In genomic region chr12:122891661-122892525, GRCh38 we compare ENCODE assay signal across 8 cellular contexts. TPM values are rescaled to one million over a fixed set of nuclear protein-coding genes. Genes with fewer than 3 reads are reported as not detected.
DNase-seq lines count a peak whose midpoint lies in the region; ATAC-seq and TF ChIP-seq lines count a peak whose summit lies in the region.

No MANE protein-coding gene starts in this region.

- H3K4me3 Mint-ChIP-seq in activated naive CD8-positive, alpha-beta T cell treated with anti-CD3 and anti-CD28 coated beads for 36 hours = peak overlapping the region; percentile 7
- H3K4me3 Mint-ChIP-seq in activated naive CD8-positive, alpha-beta T cell treated with anti-CD3 and anti-CD28 coated beads, Interleukin-2, amount 50 U/mL, for 24 hours = no peak overlapping the region
- H3K4me3 Mint-ChIP-seq in type B pancreatic cell = peak overlapping the region; percentile 75
- H3K4me3 Mint-ChIP-seq in stimulated activated effector memory CD8-positive, alpha-beta T cell treated with anti-CD3 and anti-CD28 coated beads, Interleukin-12 subunit alpha, Interleukin-12 subunit beta, amount 100 ng/mL, for 72 hours = no peak overlapping the region

- H3K4me1 Mint-ChIP-seq in activated naive CD8-positive, alpha-beta T cell treated with anti-CD3 and anti-CD28 coated beads for 36 hours = peaks cover 89% of the 10 kb centered on the region
- H3K4me1 Mint-ChIP-seq in activated naive CD8-positive, alpha-beta T cell treated with anti-CD3 and anti-CD28 coated beads, Interleukin-2, amount 50 U/mL, for 24 hours = peaks cover 93% of the 10 kb centered on the region
- H3K4me1 Mint-ChIP-seq in type B pancreatic cell (ENCODE audit: unreplicated experiment) = peaks cover 58% of the 10 kb centered on the region
- peaks cover 91% of the 10 kb centered on the region for H3K4me1 Mint-ChIP-seq in stimulated activated effector memory CD8-positive, alpha-beta T cell treated with anti-CD3 and anti-CD28 coated beads, Interleukin-12 subunit alpha, Interleukin-12 subunit beta, amount 100 ng/mL, for 72 hours

- peaks cover 3% of the 10 kb centered on the region for H3K27me3 Mint-ChIP-seq in activated naive CD8-positive, alpha-beta T cell treated with anti-CD3 and anti-CD28 coated beads for 36 hours
- peaks cover 3% of the 10 kb centered on the region for H3K27me3 Mint-ChIP-seq in activated naive CD8-positive, alpha-beta T cell treated with anti-CD3 and anti-CD28 coated beads, Interleukin-2, amount 50 U/mL, for 24 hours
- H3K27me3 Mint-ChIP-seq in type B pancreatic cell = peaks cover 6% of the 10 kb centered on the region

- peak overlapping the region; percentile 63 to 66 for H3K27ac ChIP-seq in ascending aorta

- H3K9me3 Mint-ChIP-seq in activated naive CD8-positive, alpha-beta T cell treated with anti-CD3 and anti-CD28 coated beads for 36 hours = peaks cover 3% of the 10 kb centered on the region
- H3K9me3 Mint-ChIP-seq in activated naive CD8-positive, alpha-beta T cell treated with anti-CD3 and anti-CD28 coated beads, Interleukin-2, amount 50 U/mL, for 24 hours = peaks cover 6% of the 10 kb centered on the region
- H3K9me3 Mint-ChIP-seq in type B pancreatic cell = no peaks in the 10 kb centered on the region
- peaks cover 5% of the 10 kb centered on the region for H3K9me3 Mint-ChIP-seq in stimulated activated effector memory CD8-positive, alpha-beta T cell treated with anti-CD3 and anti-CD28 coated beads, Interleukin-12 subunit alpha, Interleukin-12 subunit beta, amount 100 ng/mL, for 72 hours

- no peak overlapping the region for H3K27ac Mint-ChIP-seq in activated naive CD8-positive, alpha-beta T cell treated with anti-CD3 and anti-CD28 coated beads for 36 hours
- no peak overlapping the region for H3K27ac Mint-ChIP-seq in activated naive CD8-positive, alpha-beta T cell treated with anti-CD3 and anti-CD28 coated beads, Interleukin-2, amount 50 U/mL, for 24 hours
- H3K27ac Mint-ChIP-seq in type B pancreatic cell = peak overlapping the region; percentile 99
- no peak overlapping the region for H3K27ac Mint-ChIP-seq in stimulated activated effector memory CD8-positive, alpha-beta T cell treated with anti-CD3 and anti-CD28 coated beads, Interleukin-12 subunit alpha, Interleukin-12 subunit beta, amount 100 ng/mL, for 72 hours

- no peaks in the 10 kb centered on the region for H3K27me3 ChIP-seq in ascending aorta

- no peak for DNase-seq in activated naive CD8-positive, alpha-beta T cell treated with anti-CD3 and anti-CD28 coated beads for 36 hours
- DNase-seq in activated naive CD8-positive, alpha-beta T cell treated with anti-CD3 and anti-CD28 coated beads, Interleukin-2, amount 50 U/mL, for 24 hours = no peak
- peak in 1 of 2 donors; percentile 66 for DNase-seq in ascending aorta (ENCODE audit: low spot score in 2 of 2)
- DNase-seq in kidney tubule cell (ENCODE audit: low spot score) = peak; percentile 42
- DNase-seq in type B pancreatic cell (ENCODE audit: extremely low spot score, unreplicated experiment) = no peak
- no peak for DNase-seq in stimulated activated effector memory CD8-positive, alpha-beta T cell treated with anti-CD3 and anti-CD28 coated beads, Interleukin-12 subunit alpha, Interleukin-12 subunit beta, amount 100 ng/mL, for 72 hours (ENCODE audit: low spot score in 2 of 2)
- no peak for DNase-seq in NCI-H187 (lab: John Stamatoyannopoulos, UW)
- DNase-seq in G401 (ENCODE audit: low spot score) = no peak

- H3K36me3 ChIP-seq in ascending aorta = no peaks in the 10 kb centered on the region

- H3K9me3 ChIP-seq in ascending aorta = no peaks in the 10 kb centered on the region

- no peak for TF ChIP-seq CTCF in ascending aorta (IDR thresholded peaks at IDR 0.05)
- TF ChIP-seq CTCF in type B pancreatic cell (conservative IDR thresholded peaks at IDR 0.05) = no peak

- peaks cover 7 to 63% of the 10 kb centered on the region in 2 donors for H3K4me1 ChIP-seq in ascending aorta

- intact Hi-C loops in ascending aorta (cut with DNase I) = no loop called here

- in situ Hi-C loops in G401 (cut with HindIII; ENCODE audit: low sequenced_read_pairs) = no loop called here

- H3K4me3 ChIP-seq in ascending aorta = peak overlapping the region; percentile 32 to 51

- no peak for ATAC-seq in activated naive CD8-positive, alpha-beta T cell treated with anti-CD3 and anti-CD28 coated beads, Interleukin-2, amount 50 U/mL, for 24 hours
- ATAC-seq in stimulated activated effector memory CD8-positive, alpha-beta T cell treated with anti-CD3 and anti-CD28 coated beads, Interleukin-12 subunit alpha, Interleukin-12 subunit beta, amount 100 ng/mL, for 72 hours = no peak

- peaks cover 47% of the 10 kb centered on the region for H3K36me3 Mint-ChIP-seq in activated naive CD8-positive, alpha-beta T cell treated with anti-CD3 and anti-CD28 coated beads for 36 hours
- peaks cover 9% of the 10 kb centered on the region for H3K36me3 Mint-ChIP-seq in activated naive CD8-positive, alpha-beta T cell treated with anti-CD3 and anti-CD28 coated beads, Interleukin-2, amount 50 U/mL, for 24 hours (ENCODE audit: low read depth)
- H3K36me3 Mint-ChIP-seq in type B pancreatic cell = peaks cover 10% of the 10 kb centered on the region
- peaks cover 46% of the 10 kb centered on the region for H3K36me3 Mint-ChIP-seq in stimulated activated effector memory CD8-positive, alpha-beta T cell treated with anti-CD3 and anti-CD28 coated beads, Interleukin-12 subunit alpha, Interleukin-12 subunit beta, amount 100 ng/mL, for 72 hours

RNA-seq across cellular contexts. Expression of gene VPS37B, which starts 4.0 kb away (rescaled TPM):
- total RNA-seq in activated naive CD8-positive, alpha-beta T cell treated with anti-CD3 and anti-CD28 coated beads for 36 hours = 10 to 100 TPM; 27.0 to 28.2 TPM
- total RNA-seq in ascending aorta = 31.8 TPM
- total RNA-seq in type B pancreatic cell (ENCODE audit: low replicate concordance) = 32.4 and 43.6 TPM in 2 replicates
- 38.3 and 53.4 TPM in 2 replicates for total RNA-seq in G401 (2014; rRNA removed; shearing (Covaris generic))

RNA-seq across cellular contexts. Expression of gene HIP1R, which starts 56.6 kb away (rescaled TPM):
- 10 to 100 TPM; 24.2 to 24.8 TPM for total RNA-seq in activated naive CD8-positive, alpha-beta T cell treated with anti-CD3 and anti-CD28 coated beads for 36 hours
- total RNA-seq in ascending aorta = 98.7 TPM
- total RNA-seq in type B pancreatic cell (ENCODE audit: low replicate concordance) = 40.5 and 45.5 TPM in 2 replicates
- 14.0 and 19.3 TPM in 2 replicates for total RNA-seq in G401 (2014; rRNA removed; shearing (Covaris generic))

Comparison
In these comparisons a context has a peak if more than half of its experiments do, and no peak if none do; other contexts are left out.
1. H3K4me3 Mint-ChIP-seq: peak in activated naive CD8-positive, alpha-beta T cell treated with anti-CD3 and anti-CD28 coated beads for 36 hours (single experiment) and type B pancreatic cell (single experiment); none in activated naive CD8-positive, alpha-beta T cell treated with anti-CD3 and anti-CD28 coated beads, Interleukin-2, amount 50 U/mL, for 24 hours (single experiment) and stimulated activated effector memory CD8-positive, alpha-beta T cell treated with anti-CD3 and anti-CD28 coated beads, Interleukin-12 subunit alpha, Interleukin-12 subunit beta, amount 100 ng/mL, for 72 hours (single experiment).